In the genomic region with DNA sequence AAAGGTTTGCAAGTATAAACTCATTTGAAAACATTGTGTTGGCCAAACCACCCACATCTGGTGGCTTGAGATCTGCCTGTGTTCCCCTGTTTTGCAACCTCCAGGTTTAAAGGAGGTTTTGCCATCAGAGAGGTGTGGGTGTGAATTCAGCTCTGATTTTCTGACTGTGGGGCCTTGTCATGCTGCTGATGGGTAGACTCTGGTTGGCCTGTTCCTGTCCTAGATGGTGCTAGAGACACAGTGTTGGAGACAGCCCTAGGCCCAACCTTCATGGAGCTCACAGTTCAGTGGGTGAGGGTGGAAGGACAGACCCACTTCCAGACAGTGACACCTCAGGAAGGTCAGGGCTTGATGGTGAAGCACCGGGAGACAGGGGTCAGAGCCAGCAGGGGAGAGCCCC, we compare ENCODE assay signal across 1 cellular context.
TF ChIP-seq lines count a peak whose summit lies in the region.

No MANE protein-coding gene starts in this region.

TF ChIP-seq in SK-N-SH, 30 proteins besides CTCF, POLR2A, EP300 and RAD21 (continued from another document):
- no peak for TF ChIP-seq FOXJ3 (CRISPR knock-in tag; IDR thresholded peaks at IDR 0.05)
- no peak for TF ChIP-seq ELF1 (IDR thresholded peaks at IDR 0.05)
- TF ChIP-seq NRF1 (IDR thresholded peaks at IDR 0.05; ENCODE audit: low read depth, low read length): no peak
- no peak for TF ChIP-seq FOXM1 (IDR thresholded peaks at IDR 0.05; ENCODE audit: low read depth)
- TF ChIP-seq, protein P1, sequence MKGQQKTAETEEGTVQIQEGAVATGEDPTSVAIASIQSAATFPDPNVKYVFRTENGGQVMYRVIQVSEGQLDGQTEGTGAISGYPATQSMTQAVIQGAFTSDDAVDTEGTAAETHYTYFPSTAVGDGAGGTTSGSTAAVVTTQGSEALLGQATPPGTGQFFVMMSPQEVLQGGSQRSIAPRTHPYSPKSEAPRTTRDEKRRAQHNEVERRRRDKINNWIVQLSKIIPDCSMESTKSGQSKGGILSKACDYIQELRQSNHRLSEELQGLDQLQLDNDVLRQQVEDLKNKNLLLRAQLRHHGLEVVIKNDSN (IDR thresholded peaks at IDR 0.05; ENCODE audit: borderline replicate concordance, low read depth): no peak
